ENCODE assay signal across 8 cellular contexts in genomic region chr10:93115661-93116383, GRCh38. TPM values are rescaled to one million over a fixed set of nuclear protein-coding genes. Genes with fewer than 3 reads are reported as not detected.
A peak's percentile ranks its signal among the peaks of the same experiment; 100 is the strongest.
DNase-seq lines count a peak whose midpoint lies in the region; ATAC-seq lines count a peak whose summit lies in the region.

No MANE protein-coding gene starts in this region.

- DNase-seq in NCI-H82 (lab: John Stamatoyannopoulos, UW) (peak; percentile 71), NCI-H82 treated with DMSO at 0.1 percent for 48 hours (lab: John Stamatoyannopoulos, UW; ENCODE audit: unreplicated experiment) (no peak), SJCRH30 (peak; percentile 54 to 74), Right ventricle myocardium inferior (ENCODE audit: missing footprints) (peak; percentile 62), retina (peak; percentile 28)
- peak; percentile 88 for DNase-seq in activated effector memory CD4-positive, alpha-beta T cell treated with anti-CD3 and anti-CD28 coated beads, Interleukin-2, amount 50 U/mL, for 16 hours

- no peaks in the 10 kb centered on the region for H3K36me3 ChIP-seq in SJCRH30

- intact Hi-C loops in Right ventricle myocardium inferior (cut with DNase I), result loop anchor here (2.0 kb wide), 1 partner anchor 173 kb away; no protein-coding TSS in a partner anchor

- H3K27me3 ChIP-seq in SJCRH30, result no peaks in the 10 kb centered on the region

- H3K4me3 ChIP-seq in SJCRH30, result no peak overlapping the region

- H3K4me1 ChIP-seq in SJCRH30, result no peaks in the 10 kb centered on the region

- ATAC-seq in HG03571 (IDR thresholded peaks at IDR 0.05; ENCODE audit: unreplicated experiment) (peak; percentile 60), Right ventricle myocardium inferior (no peak), HG02763 (IDR thresholded peaks at IDR 0.05; ENCODE audit: unreplicated experiment) (no peak)

- H3K9me3 ChIP-seq in SJCRH30 (replicated peaks), result no peaks in the 10 kb centered on the region

- no peak overlapping the region for H3K27ac ChIP-seq in SJCRH30

RNA-seq across cellular contexts. Expression of gene CYP26A1, which starts 42.1 kb away (rescaled TPM):
- total RNA-seq in SJCRH30 (2014; rRNA removed; shearing (Covaris generic)), result not detected in 2 replicates
- total RNA-seq in Right ventricle myocardium inferior, result not detected

RNA-seq across cellular contexts. Expression of gene CYP26C1, which starts 55.2 kb away (rescaled TPM):
- total RNA-seq in SJCRH30 (2014; rRNA removed; shearing (Covaris generic)), result not detected in 2 replicates
- total RNA-seq in Right ventricle myocardium inferior, result 0.05 TPM
